Comparison of ENCODE assay signal across 8 cellular contexts in the genomic region with DNA sequence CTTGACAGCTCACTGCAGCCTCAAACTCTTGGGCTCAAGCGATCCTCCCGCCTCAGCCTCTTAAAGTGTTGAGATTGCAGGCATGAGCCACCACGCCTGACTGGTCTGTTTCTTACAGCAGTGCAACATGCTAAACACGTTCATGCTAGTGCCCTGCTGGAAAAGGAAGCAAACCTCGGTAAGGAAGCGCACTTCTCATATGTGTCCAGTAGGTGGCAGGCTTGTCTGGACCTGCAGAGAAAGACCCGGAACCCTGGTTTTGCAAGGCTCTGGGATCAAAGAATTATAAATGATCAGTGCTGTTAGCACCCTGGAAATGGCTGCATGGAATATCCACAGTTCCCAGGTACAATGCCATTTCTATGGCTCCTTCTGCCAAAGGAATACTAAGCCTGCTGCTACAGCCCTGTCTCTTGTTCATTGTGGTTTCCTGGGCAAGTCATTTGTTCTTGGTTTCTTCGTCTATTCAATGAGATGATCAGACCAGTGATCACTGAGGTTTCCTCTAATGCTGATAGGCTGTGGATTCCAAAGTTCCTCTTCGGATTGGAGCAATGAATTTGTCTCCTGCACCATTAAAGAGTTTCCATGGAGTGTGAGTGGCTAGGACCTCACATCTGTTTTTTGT. TPM values are rescaled to one million over a fixed set of nuclear protein-coding genes. Genes with fewer than 3 reads are reported as not detected.
A peak's percentile ranks its signal among the peaks of the same experiment; 100 is the strongest.
DNase-seq lines count a peak whose midpoint lies in the region; ATAC-seq and TF ChIP-seq lines count a peak whose summit lies in the region.

No MANE protein-coding gene starts in this region.

- peak overlapping the region; percentile 63 for H3K4me3 Mint-ChIP-seq in activated T-helper 17 cell treated with anti-CD3 and anti-CD28 coated beads, Interleukin-2, amount 50 U/mL, for 72 hours

- H3K27ac ChIP-seq in 22Rv1, result no peak overlapping the region

- DNase-seq in LNCaP clone FGC (ENCODE audit: low read depth) (peak; percentile 65), RPMI8226 (peak; percentile 86), fibroblast of the conjunctiva (ENCODE audit: low read depth) (peak; percentile 63), nucleus accumbens (lab: John Stamatoyannopoulos, UW) (peak in 47 of 56 donors; percentile 9 to 77 (median 48))

- TF ChIP-seq CTCF in 22Rv1 (IDR thresholded peaks at IDR 0.05) (peak; percentile 97), GM12873 (IDR thresholded peaks at IDR 0.05; ENCODE audit: insufficient read depth, low read depth, low read length, missing control alignments) (peak; percentile 96), LNCaP clone FGC (IDR thresholded peaks at IDR 0.05; ENCODE audit: control insufficient read depth, extremely low read depth, insufficient read depth) (peak; percentile 90)

- no peaks in the 10 kb centered on the region for H3K9me3 Mint-ChIP-seq in activated T-helper 17 cell treated with anti-CD3 and anti-CD28 coated beads, Interleukin-2, amount 50 U/mL, for 72 hours

- no peaks in the 10 kb centered on the region for H3K27me3 Mint-ChIP-seq in activated T-helper 17 cell treated with anti-CD3 and anti-CD28 coated beads, Interleukin-2, amount 50 U/mL, for 72 hours

- no peaks in the 10 kb centered on the region for H3K36me3 Mint-ChIP-seq in activated T-helper 17 cell treated with anti-CD3 and anti-CD28 coated beads, Interleukin-2, amount 50 U/mL, for 72 hours (ENCODE audit: low read depth)

- peaks cover 25% of the 10 kb centered on the region for H3K4me1 Mint-ChIP-seq in activated T-helper 17 cell treated with anti-CD3 and anti-CD28 coated beads, Interleukin-2, amount 50 U/mL, for 72 hours

- peak; percentile 88 for ATAC-seq in activated T-helper 17 cell treated with anti-CD3 and anti-CD28 coated beads, Interleukin-2, amount 50 U/mL, for 72 hours (replicated peaks)
- ATAC-seq in HG02623 (IDR thresholded peaks at IDR 0.05; ENCODE audit: unreplicated experiment), result no peak

- peak overlapping the region; percentile 67 for H3K27ac Mint-ChIP-seq in activated T-helper 17 cell treated with anti-CD3 and anti-CD28 coated beads, Interleukin-2, amount 50 U/mL, for 72 hours

- H3K4me3 ChIP-seq in LNCaP clone FGC (ENCODE audit: low read depth, low read length), result no peak overlapping the region

RNA-seq across cellular contexts. Expression of a gene that starts 15.9 kb away (rescaled TPM):
- total RNA-seq in activated T-helper 17 cell treated with anti-CD3 and anti-CD28 coated beads, Interleukin-2, amount 50 U/mL, for 72 hours, result not detected

RNA-seq across cellular contexts. Expression of a gene that starts 24.6 kb away (rescaled TPM):
- 100 to 1,000 TPM in 1 of 2 donors, 10 to 100 TPM in 1; 93.4 to 124 TPM for total RNA-seq in activated T-helper 17 cell treated with anti-CD3 and anti-CD28 coated beads, Interleukin-2, amount 50 U/mL, for 72 hours

RNA-seq across cellular contexts. Expression of a gene that starts 40.5 kb away (rescaled TPM):
- total RNA-seq in activated T-helper 17 cell treated with anti-CD3 and anti-CD28 coated beads, Interleukin-2, amount 50 U/mL, for 72 hours, result 10 to 100 TPM; 10.7 to 65.8 TPM

RNA-seq across cellular contexts. Expression of a gene that starts 40.8 kb away (rescaled TPM):
- total RNA-seq in activated T-helper 17 cell treated with anti-CD3 and anti-CD28 coated beads, Interleukin-2, amount 50 U/mL, for 72 hours, result 1 to 10 TPM; 3.5 to 4.2 TPM
